In the genomic region with DNA sequence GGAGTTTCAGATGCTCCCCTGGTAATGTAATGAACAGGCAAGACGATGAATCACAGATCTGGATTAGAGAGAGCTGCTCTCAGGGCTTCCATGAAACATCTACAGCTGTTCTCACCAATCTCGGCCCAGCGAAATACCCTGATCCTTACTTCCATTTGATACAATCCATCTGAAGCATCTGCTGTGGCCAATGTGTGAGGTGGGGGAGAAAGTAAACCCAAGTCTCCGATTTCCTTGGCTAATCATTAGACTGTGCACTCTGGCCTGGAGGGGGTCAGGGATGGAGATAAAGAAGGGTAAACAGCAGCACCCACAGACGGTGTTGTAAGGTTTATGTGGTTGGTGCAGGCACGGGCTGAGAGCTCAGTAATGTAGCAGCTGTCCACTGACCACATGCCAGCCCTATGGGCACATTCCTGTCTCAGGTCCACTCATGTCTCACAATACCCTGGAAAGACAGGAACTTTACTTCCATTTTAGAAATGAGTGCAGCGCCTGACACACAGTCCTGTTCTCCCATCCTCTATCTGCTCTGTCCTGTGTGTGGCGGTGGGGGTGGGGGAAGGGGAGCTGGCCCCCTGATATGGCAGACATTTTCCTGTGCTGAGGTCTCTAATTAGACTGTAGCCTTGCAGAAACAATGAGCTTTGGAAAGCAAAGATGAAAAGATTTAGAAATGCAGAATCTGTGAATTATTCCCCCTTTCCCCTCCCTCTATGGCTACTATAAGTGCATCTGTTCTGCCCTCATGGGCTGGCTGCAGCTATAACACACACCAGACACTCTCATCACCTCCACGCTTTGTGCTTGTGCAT, we compare ENCODE assay signal across 1 cellular context.
A peak's percentile ranks its signal among the peaks of the same experiment; 100 is the strongest.
TF ChIP-seq lines count a peak whose summit lies in the region.

No MANE protein-coding gene starts in this region.

TF ChIP-seq in SK-N-SH, 30 proteins besides CTCF, POLR2A, EP300 and RAD21 (continued from another document):
- TF ChIP-seq TEAD4 (IDR thresholded peaks at IDR 0.05; ENCODE audit: borderline replicate concordance, insufficient read depth), result no peak
- TF ChIP-seq, protein P1, sequence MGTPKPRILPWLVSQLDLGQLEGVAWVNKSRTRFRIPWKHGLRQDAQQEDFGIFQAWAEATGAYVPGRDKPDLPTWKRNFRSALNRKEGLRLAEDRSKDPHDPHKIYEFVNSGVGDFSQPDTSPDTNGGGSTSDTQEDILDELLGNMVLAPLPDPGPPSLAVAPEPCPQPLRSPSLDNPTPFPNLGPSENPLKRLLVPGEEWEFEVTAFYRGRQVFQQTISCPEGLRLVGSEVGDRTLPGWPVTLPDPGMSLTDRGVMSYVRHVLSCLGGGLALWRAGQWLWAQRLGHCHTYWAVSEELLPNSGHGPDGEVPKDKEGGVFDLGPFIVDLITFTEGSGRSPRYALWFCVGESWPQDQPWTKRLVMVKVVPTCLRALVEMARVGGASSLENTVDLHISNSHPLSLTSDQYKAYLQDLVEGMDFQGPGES (IDR thresholded peaks at IDR 0.05; ENCODE audit: low read depth, low read length), result no peak
- TF ChIP-seq, protein P2, sequence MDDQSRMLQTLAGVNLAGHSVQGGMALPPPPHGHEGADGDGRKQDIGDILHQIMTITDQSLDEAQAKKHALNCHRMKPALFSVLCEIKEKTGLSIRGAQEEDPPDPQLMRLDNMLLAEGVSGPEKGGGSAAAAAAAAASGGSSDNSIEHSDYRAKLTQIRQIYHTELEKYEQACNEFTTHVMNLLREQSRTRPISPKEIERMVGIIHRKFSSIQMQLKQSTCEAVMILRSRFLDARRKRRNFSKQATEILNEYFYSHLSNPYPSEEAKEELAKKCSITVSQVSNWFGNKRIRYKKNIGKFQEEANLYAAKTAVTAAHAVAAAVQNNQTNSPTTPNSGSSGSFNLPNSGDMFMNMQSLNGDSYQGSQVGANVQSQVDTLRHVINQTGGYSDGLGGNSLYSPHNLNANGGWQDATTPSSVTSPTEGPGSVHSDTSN (IDR thresholded peaks at IDR 0.05), result no peak
- TF ChIP-seq FOXM1 (IDR thresholded peaks at IDR 0.05; ENCODE audit: low read depth), result no peak
- peak; percentile 86 for TF ChIP-seq GATA2 (CRISPR knock-in tag; IDR thresholded peaks at IDR 0.05)
- peak; percentile 49; the same call in 1 of the 2 replicates for TF ChIP-seq FOSL2 (IDR thresholded peaks at IDR 0.05; ENCODE audit: borderline replicate concordance, low read depth)
- peak; percentile 77 for TF ChIP-seq RCOR1 (IDR thresholded peaks at IDR 0.05; ENCODE audit: low read length)
- peak; percentile 25; the same call in 1 of the 2 replicates for TF ChIP-seq SMC3 (IDR thresholded peaks at IDR 0.05; ENCODE audit: low read depth, low read length)
- TF ChIP-seq, protein P3, sequence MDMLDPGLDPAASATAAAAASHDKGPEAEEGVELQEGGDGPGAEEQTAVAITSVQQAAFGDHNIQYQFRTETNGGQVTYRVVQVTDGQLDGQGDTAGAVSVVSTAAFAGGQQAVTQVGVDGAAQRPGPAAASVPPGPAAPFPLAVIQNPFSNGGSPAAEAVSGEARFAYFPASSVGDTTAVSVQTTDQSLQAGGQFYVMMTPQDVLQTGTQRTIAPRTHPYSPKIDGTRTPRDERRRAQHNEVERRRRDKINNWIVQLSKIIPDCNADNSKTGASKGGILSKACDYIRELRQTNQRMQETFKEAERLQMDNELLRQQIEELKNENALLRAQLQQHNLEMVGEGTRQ (IDR thresholded peaks at IDR 0.05; ENCODE audit: borderline replicate concordance, low read depth, low read length), result no peak
- TF ChIP-seq ELF1 (IDR thresholded peaks at IDR 0.05), result no peak
- peak; percentile 43; the same call in 1 of the 2 replicates for TF ChIP-seq FOXJ3 (CRISPR knock-in tag; IDR thresholded peaks at IDR 0.05)
- TF ChIP-seq CHD2 (IDR thresholded peaks at IDR 0.05; ENCODE audit: low read length, partially characterized antibody), result peak; percentile 91
- no peak for TF ChIP-seq SIN3A (IDR thresholded peaks at IDR 0.05; ENCODE audit: borderline replicate concordance, low read depth, low read length)
- TF ChIP-seq MEF2A (IDR thresholded peaks at IDR 0.05; ENCODE audit: borderline replicate concordance, low read depth), result no peak
- TF ChIP-seq NRF1 (IDR thresholded peaks at IDR 0.05; ENCODE audit: low read depth, low read length), result no peak
- TF ChIP-seq MXI1 (IDR thresholded peaks at IDR 0.05; ENCODE audit: low read depth, low read length), result peak; percentile 66
- no peak for TF ChIP-seq EZH2phosphoT487 (IDR thresholded peaks at IDR 0.05; ENCODE audit: borderline replicate concordance, low read depth)
- peak; percentile 46 for TF ChIP-seq TCF12 (IDR thresholded peaks at IDR 0.05)
- TF ChIP-seq RXRA (IDR thresholded peaks at IDR 0.05; ENCODE audit: borderline replicate concordance, low read depth), result no peak
